ENCODE assay signal across 22 cellular contexts in genomic region chr16:66065869-66066403, GRCh38.
DNase-seq lines count a peak whose midpoint lies in the region; ATAC-seq, FAIRE-seq and TF ChIP-seq lines count a peak whose summit lies in the region.
"Had no signal": no experiment of that assay in that cellular context is flagged by ENCODE, and none has a peak within 500 bp of the region (broad histone marks: within the 10 kb centered on the region; RNA-seq: fewer than 3 reads in every experiment).

No MANE protein-coding gene starts in this region.

- H3K36me3 Mint-ChIP-seq in activated naive CD8-positive, alpha-beta T cell treated with anti-CD3 and anti-CD28 coated beads for 36 hours = no peaks in the 10 kb centered on the region

- no peak overlapping the region for H3K4me3 ChIP-seq in adipocyte (ENCODE audit: low read length)
- no peak overlapping the region for H3K4me3 ChIP-seq in psoas muscle

- peaks cover 15% of the 10 kb centered on the region for H3K27me3 Mint-ChIP-seq in activated naive CD8-positive, alpha-beta T cell treated with anti-CD3 and anti-CD28 coated beads for 36 hours

- H3K4me3 Mint-ChIP-seq in activated naive CD8-positive, alpha-beta T cell treated with anti-CD3 and anti-CD28 coated beads for 36 hours = no peak overlapping the region

- FAIRE-seq in H54 (lab: Jason Lieb, UNC) = no peak
- FAIRE-seq: GM12891, GM19239, RCC 7860 had no signal

- peaks cover 3% of the 10 kb centered on the region for H3K27me3 ChIP-seq in adipocyte (replicated peaks; ENCODE audit: control insufficient read depth, insufficient read depth, low read length)
- H3K27me3 ChIP-seq in psoas muscle (ENCODE audit: insufficient read depth in 3 of 3, low read length in 2 of 3) = no peaks in the 10 kb centered on the region

- intact Hi-C loops in psoas muscle (cut with DNase I) = loop anchor here in 1 of 2 donors (10.0 kb wide), 1 partner anchor 59 kb away; no protein-coding TSS in a partner anchor

- no peaks in the 10 kb centered on the region for H3K9me3 ChIP-seq in adipocyte (ENCODE audit: control insufficient read depth, low read length)
- H3K9me3 ChIP-seq in psoas muscle = no peaks in the 10 kb centered on the region

- ATAC-seq in psoas muscle = no peak

- H3K4me1 Mint-ChIP-seq in activated naive CD8-positive, alpha-beta T cell treated with anti-CD3 and anti-CD28 coated beads for 36 hours = no peaks in the 10 kb centered on the region

- H3K4me1 ChIP-seq in adipocyte (ENCODE audit: control insufficient read depth, insufficient read depth, low read length) (peaks cover 12% of the 10 kb centered on the region), psoas muscle (peaks cover 18% of the 10 kb centered on the region)

- H3K27ac Mint-ChIP-seq in activated naive CD8-positive, alpha-beta T cell treated with anti-CD3 and anti-CD28 coated beads for 36 hours = no peak overlapping the region

- H3K27ac ChIP-seq in psoas muscle = peak overlapping the region; percentile 50
- H3K27ac ChIP-seq: C4-2B had no signal

- no peak for TF ChIP-seq CTCF in psoas muscle (IDR thresholded peaks at IDR 0.05)

- WGBS in psoas muscle, 3 donors = 46 to 65% (median 47%) methylated on average over 5 of the region's 5 CpGs

- TF ChIP-seq POLR2A in H54 (IDR thresholded peaks at IDR 0.05; ENCODE audit: low read depth, low read length) = no peak

- no peak overlapping the region for H3K9ac ChIP-seq in adipocyte (ENCODE audit: low read length)

- H3K36me3 ChIP-seq in adipocyte (ENCODE audit: control insufficient read depth, insufficient read depth, low read length, severe bottlenecking) (no peaks in the 10 kb centered on the region), psoas muscle (ENCODE audit: insufficient read depth in 1 of 2, low read depth in 1 of 2) (no peaks in the 10 kb centered on the region)

- DNase-seq in adipocyte (ENCODE audit: low read depth) (peak; percentile 34), fibroblast of peridontal ligament (ENCODE audit: extremely low read depth) (peak; percentile 78), psoas muscle (no peak), stromal cell of bone marrow (ENCODE audit: low read depth) (peak; percentile 43), H54 (ENCODE audit: insufficient read length, low spot score) (no peak)
- no peak for DNase-seq in NK-92 treated with Interleukin-12 subunit alpha and Interleukin-12 subunit beta, amount 100 ng/mL, for 24 hours (lab: John Stamatoyannopoulos, UW)
- no peak for DNase-seq in stimulated activated CD4-positive, alpha-beta T cell treated with anti-CD3 and anti-CD28 coated beads, Interleukin-2, amount 100 ng/mL, for 24 hours
- DNase-seq in activated naive CD8-positive, alpha-beta T cell treated with anti-CD3 and anti-CD28 coated beads for 36 hours = no peak
- DNase-seq: Calu3, DMS79 treated with DMSO at 0.1 percent for 48 hours, GF-D8, H7, NCI-H1048, NCI-H1417, NCI-H1694 treated with DMSO at 0.1 percent for 48 hours, NCI-H2081, NCI-H2227 treated with DMSO at 0.1 percent for 48 hours, NCI-H526 treated with DMSO at 0.1 percent for 48 hours had no signal

- no peaks in the 10 kb centered on the region for H3K9me3 Mint-ChIP-seq in activated naive CD8-positive, alpha-beta T cell treated with anti-CD3 and anti-CD28 coated beads for 36 hours

Comparison
In these comparisons a context has a peak if more than half of its experiments do, and no peak if none do; other contexts are left out.
1. DNase-seq: peak in adipocyte (single experiment), fibroblast of peridontal ligament (single experiment) and stromal cell of bone marrow (single experiment); none in psoas muscle (0 of 2), NK-92 treated with Interleukin-12 subunit alpha and Interleukin-12 subunit beta, amount 100 ng/mL, for 24 hours (single experiment), H54 (single experiment), stimulated activated CD4-positive, alpha-beta T cell treated with anti-CD3 and anti-CD28 coated beads, Interleukin-2, amount 100 ng/mL, for 24 hours (0 of 2) and activated naive CD8-positive, alpha-beta T cell treated with anti-CD3 and anti-CD28 coated beads for 36 hours (single experiment).